In genomic region chr2:88691339-88692183, GRCh38 we compare ENCODE assay signal across 8 cellular contexts. TPM values are rescaled to one million over a fixed set of nuclear protein-coding genes. Genes with fewer than 3 reads are reported as not detected.
DNase-seq lines count a peak whose midpoint lies in the region; ATAC-seq, FAIRE-seq and TF ChIP-seq lines count a peak whose summit lies in the region.

Gene RPIA, plus strand, starts transcription at chr2:88691673. Its CDS starts 26 bp downstream, at chr2:88691699.

- peak; percentile 59 for FAIRE-seq in HepG2 (lab: Jason Lieb, UNC)

- peak within 1 kb of the TSS; percentile 95 to 99 (median 98) for H3K4me3 Mint-ChIP-seq in CD4-positive, CD25-positive, alpha-beta regulatory T cell

- peak; percentile 83 for TF ChIP-seq CTCF in HepG2 (CRISPR knock-in tag; IDR thresholded peaks at IDR 0.05)

- intact Hi-C loops in HepG2 (cut with micrococcal nuclease; ENCODE audit: unreplicated experiment), result loop anchor here (1.0 to 2.0 kb wide), 3 partner anchors 15 to 65 kb away; partner anchors contain the start of gene EIF2AK3

- no peaks in the 10 kb centered on the region for H4K20me1 ChIP-seq in HepG2 (ENCODE audit: insufficient read depth, low read length)

- peak; percentile 99 for DNase-seq in CD4-positive, CD25-positive, alpha-beta regulatory T cell
- DNase-seq in NCI-H748 treated with DMSO at 0.1 percent for 48 hours (lab: John Stamatoyannopoulos, UW), result peak; percentile 89
- DNase-seq in activated CD4-positive, alpha-beta T cell treated with anti-CD3 and anti-CD28 coated beads, Interleukin-2, amount 50 U/mL, for 24 hours (ENCODE audit: low read depth in 1 of 2, low spot score in 1 of 2), result peak; percentile 95 to 99
- peak; percentile 99 for DNase-seq in dermis blood vessel endothelial cell
- DNase-seq in HepG2 (ENCODE audit: low spot score), result peak; percentile 99
- peak; percentile 99 for DNase-seq in stimulated activated CD4-positive, alpha-beta T cell treated with anti-CD3 and anti-CD28 coated beads, Interleukin-4, amount 100 ng/mL, for 1 hour

- CTCF ChIA-PET in HepG2 (lab: Yijun Ruan, JAX; ENCODE audit: low intra/inter-chr PET ratio, low total read pairs), result no interaction called here

- H3K27me3 ChIP-seq in CD4-positive, CD25-positive, alpha-beta regulatory T cell (ENCODE audit: control insufficient read depth, insufficient read depth, low read length), result no peaks in the 10 kb centered on the region
- no peaks in the 10 kb centered on the region; a peak in 1 of 5 replicates for H3K27me3 ChIP-seq in HepG2 (ENCODE audit: control insufficient read depth in 1 of 2, insufficient read depth in 2 of 2, low read length in 2 of 2)

- peak within 1 kb of the TSS; percentile 99 for H3K4me2 ChIP-seq in HepG2 (ENCODE audit: low read depth, low read length)

- in situ Hi-C loops in HepG2 (cut with HindIII; ENCODE audit: extremely low pct_ligation_motif_present, low pct_unique_long_range_greater_than_20kb), result no loop called here

- ATAC-seq in CD4-positive, CD25-positive, alpha-beta regulatory T cell (ENCODE audit: low read depth in 2 of 2), result peak; percentile 97
- peak; percentile 98 for ATAC-seq in GM19395 (IDR thresholded peaks at IDR 0.05; ENCODE audit: unreplicated experiment)
- ATAC-seq in HG03565 (IDR thresholded peaks at IDR 0.05; ENCODE audit: unreplicated experiment), result peak; percentile 97
- peak; percentile 96 for ATAC-seq in HepG2

- peaks cover 6% of the 10 kb centered on the region for H3K36me3 Mint-ChIP-seq in CD4-positive, CD25-positive, alpha-beta regulatory T cell

- under 1% methylated on average over 24 of the region's 71 CpGs for WGBS in HepG2 (ENCODE audit: low lambda C conversion rate)

- H3K9ac ChIP-seq in HepG2 (ENCODE audit: insufficient read depth, low read depth, low read length), result peak within 1 kb of the TSS; percentile 88

- H3K27ac Mint-ChIP-seq in CD4-positive, CD25-positive, alpha-beta regulatory T cell, result peak within 1 kb of the TSS; percentile 96 to 98 (median 97)

- H3K9me3 Mint-ChIP-seq in CD4-positive, CD25-positive, alpha-beta regulatory T cell, result no peaks in the 10 kb centered on the region

- H3K9me3 ChIP-seq in CD4-positive, CD25-positive, alpha-beta regulatory T cell (ENCODE audit: control insufficient read depth in 2 of 2, low read length in 2 of 2), result no peaks in the 10 kb centered on the region
- no peaks in the 10 kb centered on the region for H3K9me3 ChIP-seq in HepG2 (ENCODE audit: low read length)

- no peaks in the 10 kb centered on the region for H3K36me3 ChIP-seq in CD4-positive, CD25-positive, alpha-beta regulatory T cell (ENCODE audit: control insufficient read depth, insufficient read depth, low read length)
- H3K36me3 ChIP-seq in HepG2 (replicated peaks in 1 of 2; ENCODE audit: control insufficient read depth in 1 of 2, insufficient read depth in 2 of 2, low read length in 2 of 2), result no peaks in the 10 kb centered on the region

- TF ChIP-seq POLR2A in HepG2 (IDR thresholded peaks at IDR 0.05; ENCODE audit: insufficient read depth in 1 of 2, low read depth in 2 of 2, low read length in 2 of 2), result peak; percentile 81 to 97

- TF ChIP-seq RAD21 in HepG2 (CRISPR knock-in tag; IDR thresholded peaks at IDR 0.05), result peak; percentile 88

- no TSS peak for BruUV-seq in HepG2 (replicated peaks; lab: Mats Ljungman, UMichigan)

- H3K4me1 ChIP-seq in CD4-positive, CD25-positive, alpha-beta regulatory T cell (ENCODE audit: control insufficient read depth, insufficient read depth, low read length, poor library complexity, severe bottlenecking), result peaks cover 24% of the 10 kb centered on the region
- H3K4me1 ChIP-seq in HepG2 (ENCODE audit: insufficient read depth, low read length), result peaks cover 50% of the 10 kb centered on the region

- peak within 1 kb of the TSS; percentile 94 for H2AFZ ChIP-seq in HepG2 (ENCODE audit: low read length)

- H3K79me2 ChIP-seq in HepG2 (ENCODE audit: insufficient read depth, low read length), result peaks cover 66% of the 10 kb centered on the region

- no peaks in the 10 kb centered on the region for H3K27me3 Mint-ChIP-seq in CD4-positive, CD25-positive, alpha-beta regulatory T cell

- TF ChIP-seq EP300 in HepG2 (IDR thresholded peaks at IDR 0.05; ENCODE audit: low read depth in 2 of 2, low read length in 2 of 2) (peak; percentile 29 to 75; a peak in 3 of 4 replicates), HepG2 (CRISPR knock-in tag; IDR thresholded peaks at IDR 0.05; ENCODE audit: borderline replicate concordance) (peak; percentile 40)

- POLR2A ChIA-PET in HepG2 (lab: Yijun Ruan, JAX), result interaction anchor here (0.6 to 2.9 kb wide), 11 partner anchors 10 to 676 kb away, joined by 3 to 24 read pairs (median 4); partner anchors contain the start of gene RNU2-63P

- peak within 1 kb of the TSS; percentile 89 for H3K27ac ChIP-seq in CD4-positive, CD25-positive, alpha-beta regulatory T cell (ENCODE audit: insufficient read depth, low read length, poor library complexity, severe bottlenecking)
- peak within 1 kb of the TSS; percentile 82 for H3K27ac ChIP-seq in HepG2 (ENCODE audit: extremely low read length, insufficient read depth, low read length)

- peaks cover 24 to 67% (median 53%) of the 10 kb centered on the region in 4 donors for H3K4me1 Mint-ChIP-seq in CD4-positive, CD25-positive, alpha-beta regulatory T cell

- peak within 1 kb of the TSS; percentile 98 for H3K4me3 ChIP-seq in CD4-positive, CD25-positive, alpha-beta regulatory T cell (ENCODE audit: low read depth, low read length)
- H3K4me3 ChIP-seq in HepG2 (replicated peaks in 1 of 3; ENCODE audit: insufficient read depth in 1 of 3, low read depth in 2 of 3, low read length in 3 of 3), result peak within 1 kb of the TSS; percentile 87 to 89 (median 88)

TF ChIP-seq in HepG2, 621 proteins besides CTCF, POLR2A, EP300 and RAD21 (continues in another document):
- TF ChIP-seq HDAC1 (CRISPR knock-in tag; IDR thresholded peaks at IDR 0.05) (peak; percentile 98), MAZ (IDR thresholded peaks at IDR 0.05; ENCODE audit: borderline replicate concordance, low read depth, low read length) (peak; percentile 93), MAZ (CRISPR knock-in tag; IDR thresholded peaks at IDR 0.05; ENCODE audit: low read depth) (peak; percentile 77; the same call in 1 of the 2 replicates), HNRNPK (IDR thresholded peaks at IDR 0.05; ENCODE audit: low read depth, low read length, poor library complexity, severe bottlenecking) (peak; percentile 95), ZFP1 (CRISPR knock-in tag; IDR thresholded peaks at IDR 0.05) (no peak), ZNF629 (CRISPR knock-in tag; conservative IDR thresholded peaks at IDR 0.05) (no peak), NFKB2 (CRISPR knock-in tag; IDR thresholded peaks at IDR 0.05; ENCODE audit: borderline replicate concordance) (peak; percentile 81; the same call in 1 of the 2 replicates), PHB2 (IDR thresholded peaks at IDR 0.05; ENCODE audit: partially characterized antibody) (no peak)

RNA-seq across cellular contexts. Expression of gene RPIA, which starts in this region (rescaled TPM):
- 24.2 TPM for total RNA-seq in CD4-positive, CD25-positive, alpha-beta regulatory T cell
- polyA plus RNA-seq in CD4-positive, CD25-positive, alpha-beta regulatory T cell, result 10 to 100 TPM; 41.8 to 51.9 (median 44.4) TPM
- total RNA-seq in dermis blood vessel endothelial cell (14.5 and 16.5 TPM in 2 replicates), HepG2 (2016; rRNA removed; fragmentation: Illumina TruSeq; extraction: Trizol) (23.9 and 31.6 TPM in 2 replicates)
- 12.9 and 13.3 TPM in 2 replicates for total RNA-seq in HepG2 (2016; cell fraction: cytosol; rRNA removed; fragmentation: Illumina TruSeq; extraction: Trizol; ENCODE audit: low read depth)
- total RNA-seq in HepG2 (2016; cell fraction: insoluble cytoplasmic fraction; rRNA removed; fragmentation: Illumina TruSeq; extraction: Trizol), result 23.0 and 31.5 TPM in 2 replicates
- 25.6 and 26.4 TPM in 2 replicates for total RNA-seq in HepG2 (2016; cell fraction: membrane; rRNA removed; fragmentation: Illumina TruSeq; extraction: Trizol)
- total RNA-seq in HepG2 (2016; cell fraction: nucleus; rRNA removed; fragmentation: Illumina TruSeq; extraction: Trizol), result 14.1 and 18.1 TPM in 2 replicates
- polyA plus RNA-seq in HepG2 (2011; rRNA removed), result 13.3 and 13.7 TPM in 2 replicates
- 12.9 and 13.4 TPM in 2 replicates for polyA plus RNA-seq in HepG2 (2011; cell fraction: cytosol; rRNA removed)
- polyA plus RNA-seq in HepG2 (2011; cell fraction: nucleus; rRNA removed), result 6.1 and 9.3 TPM in 2 replicates
- polyA plus RNA-seq in HepG2 (2012), result 21.5 and 22.6 TPM in 2 replicates
- 23.8 and 26.4 TPM in 2 replicates for polyA plus RNA-seq in HepG2 (2016; cell fraction: cytosol; fragmentation: Illumina TruSeq; extraction: Trizol; ENCODE audit: low read depth)
- 50.9 and 54.3 TPM in 2 replicates for polyA plus RNA-seq in HepG2 (2016; cell fraction: insoluble cytoplasmic fraction; fragmentation: Illumina TruSeq; extraction: Trizol; ENCODE audit: low read depth)
- polyA plus RNA-seq in HepG2 (2016; cell fraction: membrane; fragmentation: Illumina TruSeq; extraction: Trizol; ENCODE audit: low read depth), result 31.6 and 32.5 TPM in 2 replicates
- 37.5 and 37.9 TPM in 2 replicates for polyA plus RNA-seq in HepG2 (2016; cell fraction: nucleus; fragmentation: Illumina TruSeq; extraction: Trizol; ENCODE audit: insufficient read depth, low read depth)
- 8.2 and 8.9 TPM in 2 replicates for polyA minus RNA-seq in HepG2 (2011; rRNA and poly(A)+ RNA removed; ENCODE audit: low replicate concordance)
- polyA minus RNA-seq in HepG2 (2011; cell fraction: cytosol; rRNA and poly(A)+ RNA removed), result 7.5 and 8.7 TPM in 2 replicates
- 10.8 and 12.0 TPM in 2 replicates for polyA minus RNA-seq in HepG2 (2011; cell fraction: nucleus; rRNA and poly(A)+ RNA removed)

Comparison
In these comparisons a context has a peak if more than half of its experiments do, and no peak if none do; other contexts are left out.
1. Peak in every context shown above with its lines: DNase-seq, ATAC-seq, H3K4me3 ChIP-seq and H3K27ac ChIP-seq.